8 cellular contexts compared by ENCODE assay signal in the genomic region with DNA sequence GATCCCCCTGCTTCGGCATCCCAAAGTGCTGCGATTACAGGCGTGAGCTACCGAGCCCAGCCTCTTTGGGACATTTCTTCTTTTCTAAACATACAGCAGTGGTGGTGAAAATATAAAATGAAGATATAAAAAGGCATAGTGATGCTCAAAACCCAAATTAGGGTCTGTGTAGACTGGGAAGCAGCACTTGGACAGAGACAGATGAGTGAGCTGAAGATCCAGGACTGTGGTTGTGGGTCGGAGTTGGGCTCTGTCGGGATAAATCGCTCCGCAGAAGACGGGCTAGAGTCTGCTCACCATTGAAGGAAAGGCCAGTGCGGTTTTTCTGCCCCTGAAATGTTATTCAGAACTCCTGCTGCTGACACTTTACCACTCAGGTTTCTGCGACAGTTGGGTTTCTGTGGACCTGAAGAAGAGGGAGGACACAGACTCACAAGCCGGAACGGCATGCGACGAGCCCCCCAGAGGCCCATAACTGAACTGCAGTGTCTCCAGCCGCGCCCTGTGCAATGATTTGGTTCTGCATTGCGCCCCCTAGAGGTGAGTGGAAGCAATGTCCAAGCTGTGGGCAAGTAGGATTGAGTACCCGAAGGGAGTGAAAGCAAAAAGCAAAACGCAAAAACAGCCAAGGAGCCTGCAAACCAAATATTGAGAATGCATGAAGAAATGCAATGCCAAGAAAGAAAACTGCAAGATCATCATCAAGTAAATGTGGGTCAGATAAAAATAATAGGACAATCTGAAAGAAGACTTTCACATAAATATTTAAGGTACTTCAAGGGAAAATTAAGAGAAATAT.
A peak's percentile ranks its signal among the peaks of the same experiment; 100 is the strongest.
DNase-seq lines count a peak whose midpoint lies in the region; ATAC-seq and TF ChIP-seq lines count a peak whose summit lies in the region.

No MANE protein-coding gene starts in this region.

- WGBS in prostate gland = 38% methylated on average over 20 of the region's 20 CpGs

- no peak overlapping the region for H3K4me3 ChIP-seq in HEK293 (ENCODE audit: low read depth, low read length)
- 0 out of 2 replicates have a peak overlapping the region, but pooled peaks have one; percentile 2 for H3K4me3 ChIP-seq in MG63
- H3K4me3 ChIP-seq in prostate gland = no peak overlapping the region
- H3K4me3 ChIP-seq in uterus = no peak overlapping the region

- DNase-seq in MG63 (peak; percentile 80), SKM-1 (lab: John Stamatoyannopoulos, UW; ENCODE audit: unreplicated experiment) (peak; percentile 73), Right ventricle myocardium superior (peak; percentile 89), prostate gland (ENCODE audit: low spot score) (peak; percentile 24), uterus (peak; percentile 61 to 63)

- intact Hi-C loops in Right ventricle myocardium superior (cut with DNase I) (loop anchor here (10.0 kb wide), 1 partner anchor 197 kb away; a partner anchor contains a TSS), prostate gland (cut with DNase I) (no loop called here), uterus (cut with DNase I; ENCODE audit: low total_unique reads) (no loop called here)

- H3K4me1 ChIP-seq in HEK293 (ENCODE audit: control insufficient read depth, insufficient read depth, low read length) (no peaks in the 10 kb centered on the region), prostate gland (replicated peaks) (no peaks in the 10 kb centered on the region), uterus (no peaks in the 10 kb centered on the region)

- TF ChIP-seq CTCF in GM12801 (IDR thresholded peaks at IDR 0.05; ENCODE audit: extremely low read depth, insufficient read length) (peak; percentile 91), HEK293 (tag by site-specific recombination; IDR thresholded peaks at IDR 0.05) (peak; percentile 94), prostate gland (IDR thresholded peaks at IDR 0.05) (peak; percentile 27 to 73 (median 66)), uterus (IDR thresholded peaks at IDR 0.05) (peak; percentile 42 to 67 (median 62))

- H3K9me3 ChIP-seq in HEK293 (ENCODE audit: control insufficient read depth, insufficient read depth, low read depth, low read length) (no peaks in the 10 kb centered on the region), MG63 (no peaks in the 10 kb centered on the region), prostate gland (no peaks in the 10 kb centered on the region), uterus (no peaks in the 10 kb centered on the region)

- no peaks in the 10 kb centered on the region for H3K9me3 Mint-ChIP-seq in activated naive CD4-positive, alpha-beta T cell treated with anti-CD3 and anti-CD28 coated beads, Interleukin-2, amount 50 U/mL, for 24 hours

- no peaks in the 10 kb centered on the region for H3K36me3 ChIP-seq in HEK293 (ENCODE audit: control insufficient read depth in 2 of 2, insufficient read depth in 1 of 2, low read length in 2 of 2)
- no peaks in the 10 kb centered on the region for H3K36me3 ChIP-seq in MG63
- H3K36me3 ChIP-seq in prostate gland = no peaks in the 10 kb centered on the region
- H3K36me3 ChIP-seq in uterus = no peaks in the 10 kb centered on the region

- TF ChIP-seq POLR2A in prostate gland (IDR thresholded peaks at IDR 0.05) = no peak
- TF ChIP-seq POLR2A in uterus (IDR thresholded peaks at IDR 0.05) = no peak

- H3K36me3 Mint-ChIP-seq in activated naive CD4-positive, alpha-beta T cell treated with anti-CD3 and anti-CD28 coated beads, Interleukin-2, amount 50 U/mL, for 24 hours = no peaks in the 10 kb centered on the region

- CTCF ChIA-PET in HEK293 (lab: Yijun Ruan, JAX) = interaction anchor here (0.6 to 2.4 kb wide), 46 partner anchors 9 to 1205 kb away, joined by 3 to 31 read pairs (median 4); a partner anchor contains a TSS

- ATAC-seq in Right ventricle myocardium superior (ENCODE audit: poor library complexity) = peak; percentile 96

- H3K27me3 Mint-ChIP-seq in activated naive CD4-positive, alpha-beta T cell treated with anti-CD3 and anti-CD28 coated beads, Interleukin-2, amount 50 U/mL, for 24 hours = peaks cover 6% of the 10 kb centered on the region

- peaks cover 7% of the 10 kb centered on the region for H3K4me1 Mint-ChIP-seq in activated naive CD4-positive, alpha-beta T cell treated with anti-CD3 and anti-CD28 coated beads, Interleukin-2, amount 50 U/mL, for 24 hours

- H3K27ac ChIP-seq in HEK293 (ENCODE audit: extremely low read depth, low read depth, low read length) = no peak overlapping the region
- H3K27ac ChIP-seq in prostate gland = no peak overlapping the region
- no peak overlapping the region for H3K27ac ChIP-seq in uterus

- peak overlapping the region; percentile 49 for H3K4me3 Mint-ChIP-seq in activated naive CD4-positive, alpha-beta T cell treated with anti-CD3 and anti-CD28 coated beads, Interleukin-2, amount 50 U/mL, for 24 hours

- POLR2A ChIA-PET in HEK293 (lab: Yijun Ruan, JAX) = interaction anchor here (1.2 kb wide), 1 partner anchor 67 kb away, joined by 5 read pairs; a partner anchor contains a TSS

- H3K27me3 ChIP-seq in MG63 = peaks cover 3% of the 10 kb centered on the region; the same call in 1 of the 2 replicates
- H3K27me3 ChIP-seq in prostate gland (replicated peaks; ENCODE audit: insufficient read depth) = no peaks in the 10 kb centered on the region
- H3K27me3 ChIP-seq in uterus = no peaks in the 10 kb centered on the region

- H3K27ac Mint-ChIP-seq in activated naive CD4-positive, alpha-beta T cell treated with anti-CD3 and anti-CD28 coated beads, Interleukin-2, amount 50 U/mL, for 24 hours = no peak overlapping the region

TF ChIP-seq in HEK293, 187 proteins besides CTCF, POLR2A, EP300 and RAD21 (continues in another document):
- TF ChIP-seq ZFP37 (tag by site-specific recombination; IDR thresholded peaks at IDR 0.05) (0 out of 2 replicates have a peak, but pooled peaks have one; percentile 57), KLF7 (tag by site-specific recombination; IDR thresholded peaks at IDR 0.05; ENCODE audit: borderline replicate concordance) (no peak), SP7 (tag by site-specific recombination; IDR thresholded peaks at IDR 0.05) (0 out of 2 replicates have a peak, but pooled peaks have one; percentile 54), SCRT2 (tag by site-specific recombination; IDR thresholded peaks at IDR 0.05) (0 out of 2 replicates have a peak, but pooled peaks have one; percentile 22), ZNF624 (tag by site-specific recombination; IDR thresholded peaks at IDR 0.05) (no peak), ZNF223 (tag by site-specific recombination; IDR thresholded peaks at IDR 0.05) (no peak), ZNF654 (tag by site-specific recombination; IDR thresholded peaks at IDR 0.05; ENCODE audit: low read depth) (peak; percentile 44), ZNF112 (tag by site-specific recombination; IDR thresholded peaks at IDR 0.05) (no peak), ZNF266 (tag by site-specific recombination; IDR thresholded peaks at IDR 0.05; ENCODE audit: low read depth) (no peak), ZBTB17 (tag by site-specific recombination; IDR thresholded peaks at IDR 0.05) (no peak)
- TF ChIP-seq, protein P1, sequence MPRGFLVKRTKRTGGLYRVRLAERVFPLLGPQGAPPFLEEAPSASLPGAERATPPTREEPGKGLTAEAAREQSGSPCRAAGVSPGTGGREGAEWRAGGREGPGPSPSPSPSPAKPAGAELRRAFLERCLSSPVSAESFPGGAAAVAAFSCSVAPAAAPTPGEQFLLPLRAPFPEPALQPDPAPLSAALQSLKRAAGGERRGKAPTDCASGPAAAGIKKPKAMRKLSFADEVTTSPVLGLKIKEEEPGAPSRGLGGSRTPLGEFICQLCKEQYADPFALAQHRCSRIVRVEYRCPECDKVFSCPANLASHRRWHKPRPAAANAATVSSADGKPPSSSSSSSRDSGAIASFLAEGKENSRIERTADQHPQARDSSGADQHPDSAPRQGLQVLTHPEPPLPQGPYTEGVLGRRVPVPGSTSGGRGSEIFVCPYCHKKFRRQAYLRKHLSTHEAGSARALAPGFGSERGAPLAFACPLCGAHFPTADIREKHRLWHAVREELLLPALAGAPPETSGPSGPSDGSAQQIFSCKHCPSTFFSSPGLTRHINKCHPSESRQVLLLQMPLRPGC (tag by site-specific recombination; IDR thresholded peaks at IDR 0.05) = no peak
- TF ChIP-seq, protein P2, sequence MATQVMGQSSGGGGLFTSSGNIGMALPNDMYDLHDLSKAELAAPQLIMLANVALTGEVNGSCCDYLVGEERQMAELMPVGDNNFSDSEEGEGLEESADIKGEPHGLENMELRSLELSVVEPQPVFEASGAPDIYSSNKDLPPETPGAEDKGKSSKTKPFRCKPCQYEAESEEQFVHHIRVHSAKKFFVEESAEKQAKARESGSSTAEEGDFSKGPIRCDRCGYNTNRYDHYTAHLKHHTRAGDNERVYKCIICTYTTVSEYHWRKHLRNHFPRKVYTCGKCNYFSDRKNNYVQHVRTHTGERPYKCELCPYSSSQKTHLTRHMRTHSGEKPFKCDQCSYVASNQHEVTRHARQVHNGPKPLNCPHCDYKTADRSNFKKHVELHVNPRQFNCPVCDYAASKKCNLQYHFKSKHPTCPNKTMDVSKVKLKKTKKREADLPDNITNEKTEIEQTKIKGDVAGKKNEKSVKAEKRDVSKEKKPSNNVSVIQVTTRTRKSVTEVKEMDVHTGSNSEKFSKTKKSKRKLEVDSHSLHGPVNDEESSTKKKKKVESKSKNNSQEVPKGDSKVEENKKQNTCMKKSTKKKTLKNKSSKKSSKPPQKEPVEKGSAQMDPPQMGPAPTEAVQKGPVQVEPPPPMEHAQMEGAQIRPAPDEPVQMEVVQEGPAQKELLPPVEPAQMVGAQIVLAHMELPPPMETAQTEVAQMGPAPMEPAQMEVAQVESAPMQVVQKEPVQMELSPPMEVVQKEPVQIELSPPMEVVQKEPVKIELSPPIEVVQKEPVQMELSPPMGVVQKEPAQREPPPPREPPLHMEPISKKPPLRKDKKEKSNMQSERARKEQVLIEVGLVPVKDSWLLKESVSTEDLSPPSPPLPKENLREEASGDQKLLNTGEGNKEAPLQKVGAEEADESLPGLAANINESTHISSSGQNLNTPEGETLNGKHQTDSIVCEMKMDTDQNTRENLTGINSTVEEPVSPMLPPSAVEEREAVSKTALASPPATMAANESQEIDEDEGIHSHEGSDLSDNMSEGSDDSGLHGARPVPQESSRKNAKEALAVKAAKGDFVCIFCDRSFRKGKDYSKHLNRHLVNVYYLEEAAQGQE (tag by site-specific recombination; IDR thresholded peaks at IDR 0.05) = 0 out of 2 replicates have a peak, but pooled peaks have one; percentile 26
- TF ChIP-seq, protein P3, sequence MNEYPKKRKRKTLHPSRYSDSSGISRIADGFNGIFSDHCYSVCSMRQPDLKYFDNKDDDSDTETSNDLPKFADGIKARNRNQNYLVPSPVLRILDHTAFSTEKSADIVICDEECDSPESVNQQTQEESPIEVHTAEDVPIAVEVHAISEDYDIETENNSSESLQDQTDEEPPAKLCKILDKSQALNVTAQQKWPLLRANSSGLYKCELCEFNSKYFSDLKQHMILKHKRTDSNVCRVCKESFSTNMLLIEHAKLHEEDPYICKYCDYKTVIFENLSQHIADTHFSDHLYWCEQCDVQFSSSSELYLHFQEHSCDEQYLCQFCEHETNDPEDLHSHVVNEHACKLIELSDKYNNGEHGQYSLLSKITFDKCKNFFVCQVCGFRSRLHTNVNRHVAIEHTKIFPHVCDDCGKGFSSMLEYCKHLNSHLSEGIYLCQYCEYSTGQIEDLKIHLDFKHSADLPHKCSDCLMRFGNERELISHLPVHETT (tag by site-specific recombination; IDR thresholded peaks at IDR 0.05) = peak; percentile 46; the same call in 1 of the 2 replicates

Comparison
In these comparisons a context has a peak if more than half of its experiments do, and no peak if none do; other contexts are left out.
1. DNase-seq: peak in every context shown above with its lines; median percentile 89 in Right ventricle myocardium superior; 80 in MG63; 73 in SKM-1; 62 in uterus; 24 in prostate gland.